Comparison of ENCODE assay signal across 2 cellular contexts in the genomic region with DNA sequence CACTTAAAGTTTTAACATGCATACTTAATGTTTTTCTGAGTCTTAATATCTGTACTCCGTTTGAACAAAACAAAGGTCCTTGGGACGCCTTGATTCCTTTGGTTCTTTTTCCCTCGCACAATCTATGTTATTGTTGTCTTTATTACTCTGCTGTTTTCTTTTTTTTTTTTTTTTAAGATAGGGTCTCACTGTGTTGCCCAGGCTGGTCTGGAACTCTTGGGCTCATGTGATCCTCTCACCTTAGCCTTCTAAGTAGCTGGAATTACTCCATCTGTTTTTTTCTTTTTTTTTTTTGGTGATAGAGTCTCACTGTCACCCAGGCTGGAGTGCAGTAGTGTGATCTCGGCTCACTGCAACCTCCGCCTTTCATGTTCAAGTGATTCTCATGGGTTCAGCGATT.
TF ChIP-seq lines count a peak whose summit lies in the region.

No MANE protein-coding gene starts in this region.

TF ChIP-seq in HEK293, 187 proteins besides CTCF, POLR2A, EP300 and RAD21 (continued from another document):
- TF ChIP-seq ZNF670 (tag by site-specific recombination; IDR thresholded peaks at IDR 0.05; ENCODE audit: low read depth) (no peak), ZNF121 (tag by site-specific recombination; IDR thresholded peaks at IDR 0.05) (peak; percentile 86)

TF ChIP-seq in K562, 482 proteins besides CTCF, POLR2A, EP300 and RAD21 (continued from another document):
- TF ChIP-seq ZNF384 (IDR thresholded peaks at IDR 0.05; ENCODE audit: low read depth, low read length): peak; percentile 19; the same call in 1 of the 2 replicates
TF ChIP-seq in K562: peak in this region for 2.
